In genomic region chr10:123870260-123870659, GRCh38 we compare ENCODE assay signal across 26 cellular contexts. TPM values are rescaled to one million over a fixed set of nuclear protein-coding genes. Genes with fewer than 3 reads are reported as not detected.
DNase-seq lines count a peak whose midpoint lies in the region; ATAC-seq lines count a peak whose summit lies in the region.
"Had no signal": no experiment of that assay in that cellular context is flagged by ENCODE, and none has a peak within 500 bp of the region (broad histone marks: within the 10 kb centered on the region; RNA-seq: fewer than 3 reads in every experiment).

No MANE protein-coding gene starts in this region.

- no peaks in the 10 kb centered on the region for H3K27me3 Mint-ChIP-seq in activated naive CD4-positive, alpha-beta T cell treated with anti-CD3 and anti-CD28 coated beads, Interleukin-2, amount 50 U/mL, for 24 hours
- peaks cover 7% of the 10 kb centered on the region for H3K27me3 Mint-ChIP-seq in activated CD8-positive, alpha-beta T cell treated with anti-CD3 and anti-CD28 coated beads, Interleukin-2, amount 10 ng/mL, durations not matched to agents 7 days and 5 days (ENCODE audit: low read depth)

- no peak overlapping the region for H3K9ac ChIP-seq in rectal smooth muscle tissue (ENCODE audit: low read length)

- no peaks in the 10 kb centered on the region for H3K9me3 Mint-ChIP-seq in activated naive CD4-positive, alpha-beta T cell treated with anti-CD3 and anti-CD28 coated beads, Interleukin-2, amount 50 U/mL, for 24 hours
- H3K9me3 Mint-ChIP-seq in activated CD8-positive, alpha-beta T cell treated with anti-CD3 and anti-CD28 coated beads, Interleukin-2, amount 10 ng/mL, durations not matched to agents 7 days and 5 days (ENCODE audit: insufficient read depth), result no peaks in the 10 kb centered on the region
- H3K9me3 Mint-ChIP-seq: memory B cell; natural killer cell treated with Interleukin-12 subunit alpha and Interleukin-12 subunit beta and Interleukin-15 and Interleukin-18, amount 100 ng/mL, for 72 hours had no signal

- H3K4me1 Mint-ChIP-seq in activated naive CD4-positive, alpha-beta T cell treated with anti-CD3 and anti-CD28 coated beads, Interleukin-2, amount 50 U/mL, for 24 hours, result no peaks in the 10 kb centered on the region
- H3K4me1 Mint-ChIP-seq in activated CD8-positive, alpha-beta T cell treated with anti-CD3 and anti-CD28 coated beads, Interleukin-2, amount 10 ng/mL, durations not matched to agents 7 days and 5 days (ENCODE audit: low read depth), result no peaks in the 10 kb centered on the region
- H3K4me1 Mint-ChIP-seq: IgD-negative memory B cell, memory B cell had no signal

- no peak for DNase-seq in activated naive CD4-positive, alpha-beta T cell treated with anti-CD3 and anti-CD28 coated beads, Interleukin-2, amount 50 U/mL, for 16 hours
- peak; percentile 7 for DNase-seq in iris pigment epithelial cell (ENCODE audit: low read depth)
- no peak for DNase-seq in GM03348 (ENCODE audit: low spot score)
- no peak for DNase-seq in SKM-1 treated with dmso at 0.1 percent for 144 hours (lab: John Stamatoyannopoulos, UW; ENCODE audit: unreplicated experiment)
- DNase-seq in activated CD8-positive, alpha-beta T cell treated with anti-CD3 and anti-CD28 coated beads, Interleukin-2, amount 10 ng/mL, durations not matched to agents 7 days and 5 days, result no peak
- no peak for DNase-seq in activated effector memory CD4-positive, alpha-beta T cell treated with Interleukin-2 at 50 U/mL for 16 hours
- DNase-seq: activated CD4-positive, alpha-beta T cell treated with anti-CD3 and anti-CD28 coated beads, Interleukin-2, amount 50 U/mL, for 1 hour; activated CD8-positive, alpha-beta memory T cell treated with anti-CD3 and anti-CD28 coated beads, Interleukin-2, amount 50 U/mL, for 4 hours; activated effector memory CD4-positive, alpha-beta T cell treated with anti-CD3 and anti-CD28 coated beads, Interleukin-2, amount 50 U/mL, for 16 hours; amniotic stem cell; BE2C; caudate nucleus; foreskin melanocyte; MM.1S; NCI-H2227 treated with DMSO at 0.1 percent for 48 hours; posterior cingulate gyrus; small intestine; stimulated activated naive CD8-positive, alpha-beta T cell treated with anti-CD3 and anti-CD28 coated beads, Interleukin-15, Interleukin-2, amounts not matched to agents 100 U/mL and 50 U/mL, for 24 hours; upper lobe of right lung had no signal

- peak overlapping the region; percentile 95 for H3K27ac ChIP-seq in rectal smooth muscle tissue (ENCODE audit: low read depth, low read length)
- H3K27ac ChIP-seq: upper lobe of right lung had no signal

- H3K4me1 ChIP-seq in rectal smooth muscle tissue (ENCODE audit: control insufficient read depth, insufficient read depth, low read length), result peaks cover 41% of the 10 kb centered on the region
- H3K4me1 ChIP-seq: BE2C, upper lobe of right lung had no signal

- no peak overlapping the region for H3K4me3 ChIP-seq in rectal smooth muscle tissue (ENCODE audit: low read length)
- H3K4me3 ChIP-seq: upper lobe of right lung had no signal

- CTCF ChIA-PET in activated CD8-positive, alpha-beta T cell treated with anti-CD3 and anti-CD28 coated beads, Interleukin-2, amount 10 ng/mL, durations not matched to agents 7 days and 5 days (lab: Charles Lee), result no interaction called here

- POLR2A ChIA-PET in activated CD8-positive, alpha-beta T cell treated with anti-CD3 and anti-CD28 coated beads, Interleukin-2, amount 10 ng/mL, durations not matched to agents 7 days and 5 days (lab: Charles Lee), result no interaction called here

- peaks cover 2% of the 10 kb centered on the region for H3K27me3 ChIP-seq in rectal smooth muscle tissue (ENCODE audit: control insufficient read depth, insufficient read depth, low read length)
- H3K27me3 ChIP-seq: BE2C, upper lobe of right lung had no signal

- no peaks in the 10 kb centered on the region for H3K36me3 ChIP-seq in rectal smooth muscle tissue (ENCODE audit: control insufficient read depth, insufficient read depth, low read length)
- H3K36me3 ChIP-seq: BE2C, upper lobe of right lung had no signal

- no peak overlapping the region for H3K4me3 Mint-ChIP-seq in activated naive CD4-positive, alpha-beta T cell treated with anti-CD3 and anti-CD28 coated beads, Interleukin-2, amount 50 U/mL, for 24 hours
- H3K4me3 Mint-ChIP-seq in activated CD8-positive, alpha-beta T cell treated with anti-CD3 and anti-CD28 coated beads, Interleukin-2, amount 10 ng/mL, durations not matched to agents 7 days and 5 days, result no peak overlapping the region
- H3K4me3 Mint-ChIP-seq: IgD-negative memory B cell; memory B cell; natural killer cell treated with Interleukin-12 subunit alpha and Interleukin-12 subunit beta and Interleukin-15 and Interleukin-18, amount 100 ng/mL, for 72 hours had no signal

- H3K36me3 Mint-ChIP-seq in activated naive CD4-positive, alpha-beta T cell treated with anti-CD3 and anti-CD28 coated beads, Interleukin-2, amount 50 U/mL, for 24 hours, result no peaks in the 10 kb centered on the region
- H3K36me3 Mint-ChIP-seq in activated CD8-positive, alpha-beta T cell treated with anti-CD3 and anti-CD28 coated beads, Interleukin-2, amount 10 ng/mL, durations not matched to agents 7 days and 5 days (ENCODE audit: low read depth), result no peaks in the 10 kb centered on the region
- H3K36me3 Mint-ChIP-seq: IgD-negative memory B cell, memory B cell had no signal

- peak overlapping the region; percentile 37 for H3K27ac Mint-ChIP-seq in activated naive CD4-positive, alpha-beta T cell treated with anti-CD3 and anti-CD28 coated beads, Interleukin-2, amount 50 U/mL, for 24 hours
- no peak overlapping the region for H3K27ac Mint-ChIP-seq in activated CD8-positive, alpha-beta T cell treated with anti-CD3 and anti-CD28 coated beads, Interleukin-2, amount 10 ng/mL, durations not matched to agents 7 days and 5 days
- H3K27ac Mint-ChIP-seq: memory B cell; natural killer cell treated with Interleukin-12 subunit alpha and Interleukin-12 subunit beta and Interleukin-15 and Interleukin-18, amount 100 ng/mL, for 72 hours had no signal

- ATAC-seq in activated CD8-positive, alpha-beta T cell treated with anti-CD3 and anti-CD28 coated beads, Interleukin-2, amount 10 ng/mL, durations not matched to agents 7 days and 5 days, result no peak
- ATAC-seq: natural killer cell treated with Interleukin-12 subunit alpha and Interleukin-12 subunit beta and Interleukin-15 and Interleukin-18, amount 100 ng/mL, for 72 hours; stimulated activated naive CD8-positive, alpha-beta T cell treated with anti-CD3 and anti-CD28 coated beads, Interleukin-15, Interleukin-2, amounts not matched to agents 100 U/mL and 50 U/mL, for 24 hours; upper lobe of right lung had no signal

RNA-seq across cellular contexts. Expression of gene CPXM2, which starts 21.3 kb away (rescaled TPM):
- total RNA-seq in activated CD8-positive, alpha-beta T cell treated with anti-CD3 and anti-CD28 coated beads, Interleukin-2, amount 10 ng/mL, durations not matched to agents 7 days and 5 days, result not detected
- total RNA-seq: A172; natural killer cell treated with Interleukin-12 subunit alpha and Interleukin-12 subunit beta and Interleukin-15 and Interleukin-18, amount 100 ng/mL, for 72 hours; T-helper 1 cell treated with Interleukin-12 subunit alpha and Interleukin-12 subunit beta and Interleukin-4 antibody, amounts not matched to agents 30 ng/mL and 1 ng/mL, for 36 hours had no signal
